Comparison of ENCODE assay signal across 28 cellular contexts in genomic region chr7:12094365-12094921, GRCh38.
A peak's percentile ranks its signal among the peaks of the same experiment; 100 is the strongest.
DNase-seq lines count a peak whose midpoint lies in the region; ATAC-seq and TF ChIP-seq lines count a peak whose summit lies in the region.
"Had no signal": no experiment of that assay in that cellular context is flagged by ENCODE, and none has a peak within 500 bp of the region (broad histone marks: within the 10 kb centered on the region; RNA-seq: fewer than 3 reads in every experiment).

No MANE protein-coding gene starts in this region.

- peak overlapping the region; percentile 22; the same call in 1 of the 2 replicates for H2AFZ ChIP-seq in PC-9

- H3K9me2 ChIP-seq in PC-9 (ENCODE audit: insufficient read depth): no peaks in the 10 kb centered on the region
- H3K9me2 ChIP-seq: SK-N-SH had no signal

- no peaks in the 10 kb centered on the region for H3K4me1 Mint-ChIP-seq in stimulated activated memory B cell treated with anti-CD40 and anti-IgM and Interleukin-4, amounts not matched to agents 10 μg/mL and 1 μg/mL and 100 μg/mL, for 72 hours
- H3K4me1 Mint-ChIP-seq: activated naive CD4-positive, alpha-beta T cell treated with anti-CD3 and anti-CD28 coated beads, Interleukin-2, amount 50 U/mL, for 24 hours; CD4-positive, alpha-beta memory T cell; stimulated activated naive CD8-positive, alpha-beta T cell treated with anti-CD3 and anti-CD28 coated beads, Interleukin-15, amount 100 ng/mL, for 72 hours had no signal

- BruUV-seq in PC-9 (replicated peaks; lab: Mats Ljungman, UMichigan): no TSS peak

- H3K4me3 ChIP-seq in PC-9 (no peak overlapping the region), fibroblast of pulmonary artery (replicated peaks; ENCODE audit: low read depth, low read length) (no peak overlapping the region)
- H3K4me3 ChIP-seq: A549, dorsolateral prefrontal cortex, K562, ovary, thyroid gland, vagina had no signal

- H3K9me3 Mint-ChIP-seq in stimulated activated memory B cell treated with anti-CD40 and anti-IgM and Interleukin-4, amounts not matched to agents 10 μg/mL and 1 μg/mL and 100 μg/mL, for 72 hours: peaks cover 3% of the 10 kb centered on the region
- H3K9me3 Mint-ChIP-seq: activated CD8-positive, alpha-beta T cell treated with anti-CD3 and anti-CD28 coated beads for 36 hours; activated T-helper 2 cell treated with anti-CD3 and anti-CD28 coated beads, Interferon-gamma antibody, Interleukin-2, Interleukin-4, amounts not matched to agents 10 μg/mL and 5 μg/mL and 100 μg/mL, durations not matched to agents 14 hours and 24 hours and 36 hours; stimulated activated naive CD8-positive, alpha-beta T cell treated with anti-CD3 and anti-CD28 coated beads, Interleukin-15, amount 100 ng/mL, for 72 hours; T-helper 1 cell treated with Interleukin-12 subunit alpha and Interleukin-12 subunit beta and Interleukin-4 antibody, amounts not matched to agents 30 μg/mL and 1 μg/mL, for 36 hours had no signal

- H3K4me2 ChIP-seq in PC-9: no peak overlapping the region
- H3K4me2 ChIP-seq: A549, SK-N-SH had no signal

- H3K27me3 ChIP-seq in PC-9 (ENCODE audit: insufficient read depth, low read depth): no peaks in the 10 kb centered on the region
- H3K27me3 ChIP-seq: dorsolateral prefrontal cortex, ovary, thyroid gland, vagina had no signal

- DNase-seq in ELF-1 (ENCODE audit: low read depth, low spot score): peak; percentile 44
- no peak for DNase-seq in PC-9
- peak; percentile 25 for DNase-seq in fibroblast of pulmonary artery (ENCODE audit: low read depth)
- DNase-seq in islet precursor cell: peak; percentile 78
- no peak for DNase-seq in central memory CD4-positive, alpha-beta T cell
- no peak for DNase-seq in NCI-H524 (lab: John Stamatoyannopoulos, UW)
- DNase-seq: activated CD4-positive, CD25-positive, alpha-beta regulatory T cell treated with anti-CD3 and anti-CD28 coated beads, Interleukin-2, amount 50 U/mL, for 72 hours; activated CD8-positive, alpha-beta T cell treated with anti-CD3 and anti-CD28 coated beads for 36 hours; AML-193; CD4-positive, alpha-beta memory T cell; dorsolateral prefrontal cortex; glutamatergic neuron; naive thymus-derived CD8-positive, alpha-beta T cell; NCI-H1417; NCI-H2081 treated with DMSO at 0.1 percent for 48 hours; OCI-M1; ovary; SK-N-SH; stimulated activated naive CD8-positive, alpha-beta T cell treated with anti-CD3 and anti-CD28 coated beads, Interleukin-15, amount 100 ng/mL, for 72 hours; thyroid gland had no signal

- no peaks in the 10 kb centered on the region for H3K36me3 Mint-ChIP-seq in stimulated activated memory B cell treated with anti-CD40 and anti-IgM and Interleukin-4, amounts not matched to agents 10 μg/mL and 1 μg/mL and 100 μg/mL, for 72 hours
- H3K36me3 Mint-ChIP-seq: activated naive CD4-positive, alpha-beta T cell treated with anti-CD3 and anti-CD28 coated beads, Interleukin-2, amount 50 U/mL, for 24 hours; CD4-positive, alpha-beta memory T cell had no signal

- ATAC-seq in stimulated activated memory B cell treated with anti-CD40 and anti-IgM and Interleukin-4, amounts not matched to agents 10 μg/mL and 1 μg/mL and 100 μg/mL, for 72 hours: no peak
- no peak for ATAC-seq in GM18519 (IDR thresholded peaks at IDR 0.05; ENCODE audit: low FRiP score, unreplicated experiment)
- ATAC-seq: A549; activated CD8-positive, alpha-beta T cell treated with anti-CD3 and anti-CD28 coated beads for 36 hours; K562; naive thymus-derived CD8-positive, alpha-beta T cell; stimulated activated naive CD8-positive, alpha-beta T cell treated with anti-CD3 and anti-CD28 coated beads, Interleukin-15, amount 100 ng/mL, for 72 hours had no signal

- H4K20me1 ChIP-seq in PC-9 (ENCODE audit: insufficient read depth): no peaks in the 10 kb centered on the region

- intact Hi-C loops in PC-9 (cut with micrococcal nuclease; ENCODE audit: unreplicated experiment): no loop called here

- no peak overlapping the region for H3K27ac Mint-ChIP-seq in stimulated activated memory B cell treated with anti-CD40 and anti-IgM and Interleukin-4, amounts not matched to agents 10 μg/mL and 1 μg/mL and 100 μg/mL, for 72 hours
- H3K27ac Mint-ChIP-seq: activated CD8-positive, alpha-beta T cell treated with anti-CD3 and anti-CD28 coated beads for 36 hours; activated naive CD4-positive, alpha-beta T cell treated with anti-CD3 and anti-CD28 coated beads, Interleukin-2, amount 50 U/mL, for 24 hours; activated T-helper 2 cell treated with anti-CD3 and anti-CD28 coated beads, Interferon-gamma antibody, Interleukin-2, Interleukin-4, amounts not matched to agents 10 μg/mL and 5 μg/mL and 100 μg/mL, durations not matched to agents 14 hours and 24 hours and 36 hours; CD4-positive, alpha-beta memory T cell; T-helper 1 cell treated with Interleukin-12 subunit alpha and Interleukin-12 subunit beta and Interleukin-4 antibody, amounts not matched to agents 30 μg/mL and 1 μg/mL, for 36 hours had no signal

- H3F3A ChIP-seq in PC-9 (ENCODE audit: insufficient read depth, low read depth): no peaks in the 10 kb centered on the region

- CTCF ChIA-PET in PC-9 (lab: Charles Lee): interaction anchor here (0.6 kb wide), 1 partner anchor 342 kb away, joined by 4 read pairs; no protein-coding TSS in a partner anchor

- TF ChIP-seq CTCF in PC-9 (conservative IDR thresholded peaks at IDR 0.05) (no peak), fibroblast of pulmonary artery (IDR thresholded peaks at IDR 0.05; ENCODE audit: low read length, missing control alignments) (no peak)

- H3K79me2 ChIP-seq in PC-9 (ENCODE audit: low read depth): no peaks in the 10 kb centered on the region

- H3K4me1 ChIP-seq in PC-9 (replicated peaks; ENCODE audit: insufficient read depth): no peaks in the 10 kb centered on the region
- H3K4me1 ChIP-seq: A549, thyroid gland, vagina had no signal

- H3K27ac ChIP-seq in PC-9: no peak overlapping the region
- H3K27ac ChIP-seq: dorsolateral prefrontal cortex, ovary, thyroid gland, vagina had no signal

- H3K27me3 Mint-ChIP-seq in stimulated activated memory B cell treated with anti-CD40 and anti-IgM and Interleukin-4, amounts not matched to agents 10 μg/mL and 1 μg/mL and 100 μg/mL, for 72 hours: peaks cover 18% of the 10 kb centered on the region
- H3K27me3 Mint-ChIP-seq: activated CD8-positive, alpha-beta T cell treated with anti-CD3 and anti-CD28 coated beads for 36 hours; activated naive CD4-positive, alpha-beta T cell treated with anti-CD3 and anti-CD28 coated beads, Interleukin-2, amount 50 U/mL, for 24 hours; CD4-positive, alpha-beta memory T cell; stimulated activated naive CD8-positive, alpha-beta T cell treated with anti-CD3 and anti-CD28 coated beads, Interleukin-15, amount 100 ng/mL, for 72 hours had no signal

- H3K9me3 ChIP-seq in PC-9 (ENCODE audit: insufficient read depth, low read depth): 0 out of 2 replicates have a peak, but pooled peaks cover 4% of the 10 kb centered on the region
- H3K9me3 ChIP-seq: ovary, SK-N-SH, thyroid gland, vagina had no signal

- H3K4me3 Mint-ChIP-seq in stimulated activated memory B cell treated with anti-CD40 and anti-IgM and Interleukin-4, amounts not matched to agents 10 μg/mL and 1 μg/mL and 100 μg/mL, for 72 hours: no peak overlapping the region
- H3K4me3 Mint-ChIP-seq: activated CD8-positive, alpha-beta T cell treated with anti-CD3 and anti-CD28 coated beads for 36 hours; activated naive CD4-positive, alpha-beta T cell treated with anti-CD3 and anti-CD28 coated beads, Interleukin-2, amount 50 U/mL, for 24 hours; CD4-positive, alpha-beta memory T cell; naive thymus-derived CD8-positive, alpha-beta T cell; stimulated activated naive CD8-positive, alpha-beta T cell treated with anti-CD3 and anti-CD28 coated beads, Interleukin-15, amount 100 ng/mL, for 72 hours; T-helper 1 cell treated with Interleukin-12 subunit alpha and Interleukin-12 subunit beta and Interleukin-4 antibody, amounts not matched to agents 30 μg/mL and 1 μg/mL, for 36 hours had no signal

- POLR2A ChIA-PET in PC-9 (lab: Charles Lee; ENCODE audit: unreplicated experiment): no interaction called here

- no peaks in the 10 kb centered on the region for H3K36me3 ChIP-seq in PC-9 (ENCODE audit: low read depth)
- H3K36me3 ChIP-seq: ovary, thyroid gland, vagina had no signal

Comparison
In these comparisons a context has a peak if more than half of its experiments do, and no peak if none do; other contexts are left out.
1. DNase-seq: peak in ELF-1 (single experiment), fibroblast of pulmonary artery (single experiment) and islet precursor cell (single experiment); none in PC-9 (0 of 2), central memory CD4-positive, alpha-beta T cell (single experiment) and NCI-H524 (0 of 2).